In genomic region chr7:51316666-51317581, GRCh38 we compare ENCODE assay signal across 9 cellular contexts. TPM values are rescaled to one million over a fixed set of nuclear protein-coding genes. Genes with fewer than 3 reads are reported as not detected.
DNase-seq lines count a peak whose midpoint lies in the region; ATAC-seq and TF ChIP-seq lines count a peak whose summit lies in the region.
"Had no signal": no experiment of that assay in that cellular context is flagged by ENCODE, and none has a peak within 500 bp of the region (broad histone marks: within the 10 kb centered on the region; RNA-seq: fewer than 3 reads in every experiment).

A gene with protein sequence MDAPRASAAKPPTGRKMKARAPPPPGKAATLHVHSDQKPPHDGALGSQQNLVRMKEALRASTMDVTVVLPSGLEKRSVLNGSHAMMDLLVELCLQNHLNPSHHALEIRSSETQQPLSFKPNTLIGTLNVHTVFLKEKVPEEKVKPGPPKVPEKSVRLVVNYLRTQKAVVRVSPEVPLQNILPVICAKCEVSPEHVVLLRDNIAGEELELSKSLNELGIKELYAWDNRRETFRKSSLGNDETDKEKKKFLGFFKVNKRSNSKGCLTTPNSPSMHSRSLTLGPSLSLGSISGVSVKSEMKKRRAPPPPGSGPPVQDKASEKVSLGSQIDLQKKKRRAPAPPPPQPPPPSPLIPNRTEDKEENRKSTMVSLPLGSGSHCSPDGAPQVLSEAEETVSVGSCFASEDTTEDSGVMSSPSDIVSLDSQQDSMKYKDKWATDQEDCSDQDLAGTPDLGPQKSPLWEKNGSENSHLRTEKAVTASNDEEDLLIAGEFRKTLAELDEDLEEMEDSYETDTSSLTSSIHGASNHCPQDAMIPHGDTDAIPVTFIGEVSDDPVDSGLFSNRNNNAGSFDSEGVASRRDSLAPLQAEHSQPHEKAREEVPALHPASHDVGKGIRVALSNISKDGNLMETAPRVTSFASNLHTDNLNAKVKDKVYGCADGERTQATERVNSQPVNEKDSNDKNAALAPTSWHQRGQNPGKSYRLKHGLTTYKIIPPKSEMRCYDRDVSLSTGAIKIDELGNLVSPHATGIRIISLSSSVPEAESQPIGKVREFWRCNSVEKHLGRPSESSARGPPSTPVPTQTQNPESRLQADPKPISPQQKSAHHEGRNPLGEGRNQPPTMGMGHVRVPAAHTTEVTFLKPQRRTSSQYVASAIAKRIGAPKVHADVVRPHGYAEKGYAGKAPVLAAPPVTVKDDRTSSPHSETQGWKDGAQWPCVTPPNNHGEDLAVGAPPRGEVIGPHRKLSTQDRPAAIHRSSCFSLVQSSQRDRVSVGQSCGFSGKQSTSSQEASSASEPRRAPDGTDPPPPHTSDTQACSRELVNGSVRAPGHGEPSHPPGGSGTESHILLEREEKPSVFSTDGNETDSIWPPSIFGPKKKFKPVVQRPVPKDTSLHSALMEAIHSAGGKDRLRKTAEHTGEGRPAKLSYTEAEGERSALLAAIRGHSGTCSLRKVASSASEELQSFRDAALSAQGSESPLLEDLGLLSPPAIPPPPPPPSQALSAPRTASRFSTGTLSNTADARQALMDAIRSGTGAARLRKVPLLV (minus strand): TSS chr7:51316809. CDS start chr7:51316633, 176 bp downstream.

- H2AFZ ChIP-seq in SK-N-SH (ENCODE audit: low read depth), result no peak within 1 kb of the TSS

- H3K27ac ChIP-seq in SK-N-SH (ENCODE audit: low read depth in 2 of 2, low read length in 1 of 2), result no peak within 1 kb of the TSS
- peak within 1 kb of the TSS; percentile 56 to 82 (median 68) for H3K27ac ChIP-seq in sigmoid colon

- no peaks in the 10 kb centered on the region for H3K9me2 ChIP-seq in SK-N-SH

- CTCF ChIA-PET in SK-N-SH (lab: Yijun Ruan, JAX), result no interaction called here

- TF ChIP-seq CTCF in SK-N-SH (IDR thresholded peaks at IDR 0.05) (no peak), sigmoid colon (IDR thresholded peaks at IDR 0.05) (no peak)

- H3K4me3 Mint-ChIP-seq in activated naive CD8-positive, alpha-beta T cell treated with anti-CD3 and anti-CD28 coated beads for 36 hours, result peak within 1 kb of the TSS; percentile 45

- H3F3A ChIP-seq in SK-N-SH (replicated peaks; ENCODE audit: insufficient read depth), result no peaks in the 10 kb centered on the region

- H3K36me3 Mint-ChIP-seq in activated naive CD8-positive, alpha-beta T cell treated with anti-CD3 and anti-CD28 coated beads for 36 hours, result no peaks in the 10 kb centered on the region

- H3K79me2 ChIP-seq in SK-N-SH (ENCODE audit: insufficient read depth), result no peaks in the 10 kb centered on the region

- no peak for DNase-seq in SK-N-SH
- DNase-seq in activated naive CD8-positive, alpha-beta T cell treated with anti-CD3 and anti-CD28 coated beads for 36 hours, result peak; percentile 4
- DNase-seq in sigmoid colon, result peak; percentile 65
- no peak for DNase-seq in NCI-H1105 (lab: John Stamatoyannopoulos, UW)

- TF ChIP-seq POLR2A in sigmoid colon (IDR thresholded peaks at IDR 0.05), result no peak

- H3K27me3 ChIP-seq in SK-N-SH (ENCODE audit: insufficient read depth) (peaks cover 12% of the 10 kb centered on the region), sigmoid colon (peaks cover 3 to 29% (median 21%) of the 10 kb centered on the region in 3 donors)

- no peaks in the 10 kb centered on the region for H3K36me3 ChIP-seq in SK-N-SH (replicated peaks in 1 of 2; ENCODE audit: control insufficient read depth in 1 of 2, insufficient read depth in 2 of 2, low read length in 1 of 2)
- no peaks in the 10 kb centered on the region for H3K36me3 ChIP-seq in sigmoid colon

- peak within 1 kb of the TSS; percentile 33; the same call in 1 of the 2 replicates for H3K4me2 ChIP-seq in SK-N-SH

- no peak within 1 kb of the TSS for H3K27ac Mint-ChIP-seq in activated naive CD8-positive, alpha-beta T cell treated with anti-CD3 and anti-CD28 coated beads for 36 hours

- 46% methylated on average over 44 of the region's 94 CpGs for WGBS in SK-N-SH (ENCODE audit: low lambda C conversion rate)
- WGBS in sigmoid colon, 2 donors, result 4 to 7% methylated on average over 94 of the region's 94 CpGs

- H3K27me3 Mint-ChIP-seq in activated naive CD8-positive, alpha-beta T cell treated with anti-CD3 and anti-CD28 coated beads for 36 hours, result peaks cover 56% of the 10 kb centered on the region

- no peak for TF ChIP-seq EP300 in SK-N-SH (IDR thresholded peaks at IDR 0.05; ENCODE audit: borderline replicate concordance in 1 of 2, low read depth in 1 of 2, low read length in 1 of 2)
- no peak for TF ChIP-seq EP300 in sigmoid colon (IDR thresholded peaks at IDR 0.05)

- H4K20me1 ChIP-seq in SK-N-SH (ENCODE audit: insufficient read depth), result no peaks in the 10 kb centered on the region

- peaks cover 3% of the 10 kb centered on the region for H3K4me1 Mint-ChIP-seq in activated naive CD8-positive, alpha-beta T cell treated with anti-CD3 and anti-CD28 coated beads for 36 hours

- H3K4me1 ChIP-seq in SK-N-SH (ENCODE audit: control insufficient read depth in 1 of 2, insufficient read depth in 2 of 2, low read depth in 1 of 2, low read length in 1 of 2) (peaks cover 0 to 9% of the 10 kb centered on the region in 2 experiments; a peak in 1 of 4 replicates), sigmoid colon (peaks cover 0 to 21% (median 17%) of the 10 kb centered on the region in 4 donors)

- POLR2A ChIA-PET in SK-N-SH (lab: Yijun Ruan, JAX), result no interaction called here

- H3K9me3 ChIP-seq in SK-N-SH, result no peaks in the 10 kb centered on the region
- H3K9me3 ChIP-seq in sigmoid colon, result no peaks in the 10 kb centered on the region

- ATAC-seq in SK-N-SH treated with all-trans-retinoic acid at 6 μM for 48 hours (no peak), GM19463 (IDR thresholded peaks at IDR 0.05; ENCODE audit: unreplicated experiment) (no peak), GM19023 (IDR thresholded peaks at IDR 0.05; ENCODE audit: unreplicated experiment) (no peak)

- no peak within 1 kb of the TSS for H3K9ac ChIP-seq in SK-N-SH

- no peak for TF ChIP-seq RAD21 in SK-N-SH (IDR thresholded peaks at IDR 0.05; ENCODE audit: low read length)

- no peaks in the 10 kb centered on the region for H3K9me3 Mint-ChIP-seq in activated naive CD8-positive, alpha-beta T cell treated with anti-CD3 and anti-CD28 coated beads for 36 hours

- intact Hi-C loops in sigmoid colon (cut with DNase I), result no loop called here

- peak within 1 kb of the TSS in 1 of 2 experiments; percentile 30; a peak in 1 of 4 replicates for H3K4me3 ChIP-seq in SK-N-SH (ENCODE audit: low read depth in 2 of 2, low read length in 1 of 2)
- H3K4me3 ChIP-seq in iPS-11a (ENCODE audit: low read depth, low read length), result peak within 1 kb of the TSS; percentile 84
- H3K4me3 ChIP-seq in sigmoid colon, result peak within 1 kb of the TSS; percentile 34 to 60 (median 52)

TF ChIP-seq in SK-N-SH, 30 proteins besides CTCF, POLR2A, EP300 and RAD21 (continues in another document):
- TF ChIP-seq, protein P1, sequence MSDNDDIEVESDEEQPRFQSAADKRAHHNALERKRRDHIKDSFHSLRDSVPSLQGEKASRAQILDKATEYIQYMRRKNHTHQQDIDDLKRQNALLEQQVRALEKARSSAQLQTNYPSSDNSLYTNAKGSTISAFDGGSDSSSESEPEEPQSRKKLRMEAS (IDR thresholded peaks at IDR 0.05; ENCODE audit: low read depth), result no peak
- no peak for TF ChIP-seq EZH2phosphoT487 (IDR thresholded peaks at IDR 0.05; ENCODE audit: borderline replicate concordance, low read depth)
- no peak for TF ChIP-seq PBX3 (IDR thresholded peaks at IDR 0.05)
- no peak for TF ChIP-seq YY1 (IDR thresholded peaks at IDR 0.05; ENCODE audit: low read depth)
- TF ChIP-seq NRF1 (IDR thresholded peaks at IDR 0.05; ENCODE audit: low read depth, low read length), result no peak
- no peak for TF ChIP-seq TCF12 (IDR thresholded peaks at IDR 0.05)

TF ChIP-seq in SK-N-SH treated with all-trans-retinoic acid at 6 μM for 48 hours, 23 proteins besides CTCF, POLR2A, EP300 and RAD21 (continues in another document):
- no peak for TF ChIP-seq ESRRG (CRISPR knock-in tag; IDR thresholded peaks at IDR 0.05)
- no peak for TF ChIP-seq ARNTL (CRISPR knock-in tag; IDR thresholded peaks at IDR 0.05; ENCODE audit: borderline replicate concordance, low read depth)
- no peak for TF ChIP-seq CREB5 (CRISPR knock-in tag; IDR thresholded peaks at IDR 0.05; ENCODE audit: low read depth)
- TF ChIP-seq OSR1 (CRISPR knock-in tag; IDR thresholded peaks at IDR 0.05), result no peak
- no peak for TF ChIP-seq ZFP30 (CRISPR knock-in tag; IDR thresholded peaks at IDR 0.05)
- TF ChIP-seq SNAI2 (CRISPR knock-in tag; IDR thresholded peaks at IDR 0.05), result no peak
- TF ChIP-seq, protein P2, sequence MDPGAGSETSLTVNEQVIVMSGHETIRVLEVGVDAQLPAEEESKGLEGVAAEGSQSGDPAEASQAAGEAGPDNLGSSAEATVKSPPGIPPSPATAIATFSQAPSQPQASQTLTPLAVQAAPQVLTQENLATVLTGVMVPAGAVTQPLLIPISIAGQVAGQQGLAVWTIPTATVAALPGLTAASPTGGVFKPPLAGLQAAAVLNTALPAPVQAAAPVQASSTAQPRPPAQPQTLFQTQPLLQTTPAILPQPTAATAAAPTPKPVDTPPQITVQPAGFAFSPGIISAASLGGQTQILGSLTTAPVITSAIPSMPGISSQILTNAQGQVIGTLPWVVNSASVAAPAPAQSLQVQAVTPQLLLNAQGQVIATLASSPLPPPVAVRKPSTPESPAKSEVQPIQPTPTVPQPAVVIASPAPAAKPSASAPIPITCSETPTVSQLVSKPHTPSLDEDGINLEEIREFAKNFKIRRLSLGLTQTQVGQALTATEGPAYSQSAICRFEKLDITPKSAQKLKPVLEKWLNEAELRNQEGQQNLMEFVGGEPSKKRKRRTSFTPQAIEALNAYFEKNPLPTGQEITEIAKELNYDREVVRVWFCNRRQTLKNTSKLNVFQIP (CRISPR knock-in tag; IDR thresholded peaks at IDR 0.05; ENCODE audit: borderline replicate concordance, low read depth), result no peak
- TF ChIP-seq GLIS3 (CRISPR knock-in tag; IDR thresholded peaks at IDR 0.05), result no peak
- TF ChIP-seq ZFP3 (CRISPR knock-in tag; IDR thresholded peaks at IDR 0.05), result no peak
- TF ChIP-seq ZC3H10 (CRISPR knock-in tag; IDR thresholded peaks at IDR 0.05), result no peak
- TF ChIP-seq ZNF8 (CRISPR knock-in tag; IDR thresholded peaks at IDR 0.05), result no peak
- TF ChIP-seq ISL1 (CRISPR knock-in tag; IDR thresholded peaks at IDR 0.05), result no peak
- TF ChIP-seq RARB (CRISPR knock-in tag; IDR thresholded peaks at IDR 0.05), result no peak

RNA-seq across cellular contexts. Expression of the gene that starts here (rescaled TPM):
- polyA plus RNA-seq in SK-N-SH (2012; rRNA removed) (under 0.01 TPM in 1 of 2 replicates, not detected in the other), sigmoid colon (10 to 100 TPM; 12.6 to 27.6 (median 27.3) TPM)
- polyA plus RNA-seq in SK-N-SH (2012; cell fraction: cytosol; rRNA removed), result not detected in 2 replicates
- not detected in 2 replicates for polyA plus RNA-seq in SK-N-SH (2012; cell fraction: nucleus; rRNA removed)
- not detected for total RNA-seq in activated naive CD8-positive, alpha-beta T cell treated with anti-CD3 and anti-CD28 coated beads for 36 hours
- 1 to 10 TPM; 3.0 to 10.0 (median 6.1) TPM for total RNA-seq in sigmoid colon
- total RNA-seq: T-helper 2 cell treated with Interferon-gamma antibody and Interleukin-4, amounts not matched to agents 100 ng/mL and 5 ng/mL, for 36 hours had no signal

Comparison
In these comparisons a context has a peak if more than half of its experiments do, and no peak if none do; other contexts are left out.
1. RNA of the gene that starts here (polyA plus RNA-seq): 12.6 to 27.6 TPM in sigmoid colon; under 0.01 TPM in SK-N-SH; every median in the first group is over 10 times any median in the second.
2. Peak in DNase-seq in activated naive CD8-positive, alpha-beta T cell treated with anti-CD3 and anti-CD28 coated beads for 36 hours; RNA of the gene not detected or under 1 TPM.
3. H3K27ac ChIP-seq: peak in sigmoid colon (4 of 4); none in SK-N-SH (0 of 2).